Comparison of ENCODE assay signal across 10 cellular contexts in the genomic region with DNA sequence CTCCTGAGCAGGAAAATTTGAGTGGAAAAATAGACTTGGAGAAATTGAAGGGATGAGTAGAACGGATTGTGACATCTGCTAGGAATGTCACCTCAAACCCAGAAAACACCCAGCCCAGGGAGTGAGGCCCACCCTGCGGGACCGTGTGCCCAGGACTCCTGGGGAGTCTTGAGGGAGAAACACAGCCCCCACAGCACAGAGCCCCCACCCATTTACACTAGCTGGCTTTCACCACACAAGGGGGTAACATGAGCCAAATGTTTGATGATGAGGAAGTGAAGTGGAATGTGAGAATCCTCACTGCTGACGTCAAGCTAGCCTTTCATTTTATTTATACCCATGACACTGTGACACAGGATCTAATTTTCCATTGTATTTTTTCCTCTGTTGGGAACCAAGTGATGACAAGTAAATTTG. TPM values are rescaled to one million over a fixed set of nuclear protein-coding genes. Genes with fewer than 3 reads are reported as not detected.
A peak's percentile ranks its signal among the peaks of the same experiment; 100 is the strongest.
DNase-seq lines count a peak whose midpoint lies in the region; ATAC-seq and TF ChIP-seq lines count a peak whose summit lies in the region.
"Had no signal": no experiment of that assay in that cellular context is flagged by ENCODE, and none has a peak within 500 bp of the region (broad histone marks: within the 10 kb centered on the region; RNA-seq: fewer than 3 reads in every experiment).

No MANE protein-coding gene starts in this region.

- ATAC-seq in left lobe of liver = no peak

- H3K4me3 Mint-ChIP-seq in chondrocyte (ENCODE audit: unreplicated experiment) = peak overlapping the region; percentile 5
- H3K4me3 Mint-ChIP-seq: memory B cell had no signal

- H3K36me3 ChIP-seq in muscle layer of colon (ENCODE audit: insufficient read depth, low read length) = no peaks in the 10 kb centered on the region

- TF ChIP-seq CTCF in chondrocyte (IDR thresholded peaks at IDR 0.05) = no peak

- no peaks in the 10 kb centered on the region for H3K9me3 Mint-ChIP-seq in chondrocyte (ENCODE audit: low read depth)
- H3K9me3 Mint-ChIP-seq: memory B cell had no signal

- no peak overlapping the region for H3K9ac ChIP-seq in muscle layer of colon (ENCODE audit: low read length)

- H3K27ac ChIP-seq in muscle layer of colon (ENCODE audit: low read depth, low read length) = peak overlapping the region; percentile 16

- no peaks in the 10 kb centered on the region for H3K27me3 Mint-ChIP-seq in chondrocyte (ENCODE audit: low read depth)

- H3K4me1 ChIP-seq in muscle layer of colon (ENCODE audit: insufficient read depth, low read length) = peaks cover 17% of the 10 kb centered on the region

- peak overlapping the region; percentile 90 for H3K27ac Mint-ChIP-seq in chondrocyte (ENCODE audit: unreplicated experiment)
- H3K27ac Mint-ChIP-seq: memory B cell had no signal

- H3K4me1 Mint-ChIP-seq in chondrocyte (ENCODE audit: low read depth) = peaks cover 40% of the 10 kb centered on the region
- H3K4me1 Mint-ChIP-seq: memory B cell had no signal

- H3K9me3 ChIP-seq in muscle layer of colon (ENCODE audit: low read length) = no peaks in the 10 kb centered on the region

- no peaks in the 10 kb centered on the region for H3K27me3 ChIP-seq in muscle layer of colon (ENCODE audit: control insufficient read depth in 1 of 2, insufficient read depth in 2 of 2, low read length in 2 of 2)

- peak; percentile 25 for DNase-seq in ACHN
- peak; percentile 71 for DNase-seq in LHCN-M2 (ENCODE audit: low read depth)
- no peak for DNase-seq in chondrocyte (ENCODE audit: low spot score)
- no peak for DNase-seq in NCI-H187 (lab: John Stamatoyannopoulos, UW)
- DNase-seq in GF-D8 (lab: John Stamatoyannopoulos, UW) = no peak
- no peak for DNase-seq in NK-92 (lab: John Stamatoyannopoulos, UW; ENCODE audit: unreplicated experiment)
- DNase-seq in left lobe of liver (ENCODE audit: low spot score) = no peak
- DNase-seq: central memory CD4-positive, alpha-beta T cell had no signal

- H3K36me3 Mint-ChIP-seq in chondrocyte (ENCODE audit: low read depth) = no peaks in the 10 kb centered on the region
- H3K36me3 Mint-ChIP-seq: memory B cell had no signal

- H3K4me3 ChIP-seq in muscle layer of colon (ENCODE audit: low read depth in 1 of 2, low read length in 2 of 2) = no peak overlapping the region

- in situ Hi-C loops in ACHN (cut with HindIII; ENCODE audit: low pct_ligation_motif_present, low pct_unique_long_range_greater_than_20kb, low sequenced_read_pairs) = no loop called here

RNA-seq across cellular contexts. Expression of gene PDE8B, which starts 42.8 kb away (rescaled TPM):
- total RNA-seq in LHCN-M2 (2014; rRNA removed) = 0.11 TPM in 1 of 2 replicates, not detected in the other
- polyA plus RNA-seq in LHCN-M2 (2012) = 0.12 TPM
- total RNA-seq in chondrocyte = 1.1 to 2.2 TPM (median 1.8 TPM) in 3 replicates
- 5.5 TPM for total RNA-seq in left lobe of liver

Comparison
In these comparisons a context has a peak if more than half of its experiments do, and no peak if none do; other contexts are left out.
1. DNase-seq: peak in ACHN (single experiment) and LHCN-M2 (single experiment); none in chondrocyte (single experiment), NCI-H187 (0 of 2), GF-D8 (single experiment), NK-92 (single experiment) and left lobe of liver (single experiment).